ENCODE assay signal across 1 cellular context in genomic region chr2:17753803-17754663, GRCh38.
TF ChIP-seq lines count a peak whose summit lies in the region.

TSS of gene GEN1 (plus strand) at chr2:17754138. CDS start at chr2:17759944, 5,806 bp downstream.
TSS of gene SMC6 (minus strand) at chr2:17753810. CDS start at chr2:17745946, 7,864 bp downstream.

TF ChIP-seq in HepG2, 621 proteins besides CTCF, POLR2A, EP300 and RAD21 (continued from another document and continues in another):
- TF ChIP-seq ATF6 (CRISPR knock-in tag; conservative IDR thresholded peaks at IDR 0.05), result 0 out of 2 replicates have a peak, but pooled peaks have one; percentile 55
- peak; percentile 19 for TF ChIP-seq ZNF781 (CRISPR knock-in tag; IDR thresholded peaks at IDR 0.05; ENCODE audit: borderline replicate concordance, not compliant biosample characterization)
- TF ChIP-seq HNRNPL (IDR thresholded peaks at IDR 0.05; ENCODE audit: low read depth, low read length), result 0 out of 2 replicates have a peak, but pooled peaks have one; percentile 78
- TF ChIP-seq POGK (CRISPR knock-in tag; conservative IDR thresholded peaks at IDR 0.05), result peak; percentile 28; the same call in 1 of the 2 replicates
- peak; percentile 83 for TF ChIP-seq TGIF2 (CRISPR knock-in tag; IDR thresholded peaks at IDR 0.05)
- TF ChIP-seq MEIS1 (CRISPR knock-in tag; IDR thresholded peaks at IDR 0.05; ENCODE audit: borderline replicate concordance), result no peak; the same call in 1 of the 2 replicates
- TF ChIP-seq ZHX2 (IDR thresholded peaks at IDR 0.05; ENCODE audit: low read depth), result peak; percentile 15; the same call in 1 of the 2 replicates
- TF ChIP-seq ZHX2 (CRISPR knock-in tag; IDR thresholded peaks at IDR 0.05; ENCODE audit: borderline replicate concordance), result no peak
- no peak for TF ChIP-seq ETS1 (CRISPR knock-in tag; IDR thresholded peaks at IDR 0.05)
- no peak for TF ChIP-seq MXD1 (CRISPR knock-in tag; IDR thresholded peaks at IDR 0.05)
- no peak; the same call in 1 of the 2 replicates for TF ChIP-seq ZNF225 (CRISPR knock-in tag; IDR thresholded peaks at IDR 0.05)
- peak; percentile 99 for TF ChIP-seq ETV6 (CRISPR knock-in tag; conservative IDR thresholded peaks at IDR 0.05)
- TF ChIP-seq E2F5 (CRISPR knock-in tag; conservative IDR thresholded peaks at IDR 0.05), result peak; percentile 99
- no peak for TF ChIP-seq ZNF180 (CRISPR knock-in tag; IDR thresholded peaks at IDR 0.05; ENCODE audit: borderline replicate concordance, low read depth)
- TF ChIP-seq FOXO1 (CRISPR knock-in tag; IDR thresholded peaks at IDR 0.05), result 0 out of 2 replicates have a peak, but pooled peaks have one; percentile 2
- TF ChIP-seq ZNF232 (CRISPR knock-in tag; IDR thresholded peaks at IDR 0.05; ENCODE audit: borderline replicate concordance), result no peak
- 0 out of 2 replicates have a peak, but pooled peaks have one; percentile 4 for TF ChIP-seq NCOA1 (CRISPR knock-in tag; IDR thresholded peaks at IDR 0.05)
- TF ChIP-seq POLR2AphosphoS5 (IDR thresholded peaks at IDR 0.05; ENCODE audit: low read depth, low read length), result peak; percentile 68
- TF ChIP-seq REL (CRISPR knock-in tag; conservative IDR thresholded peaks at IDR 0.05), result peak; percentile 92; the same call in 1 of the 2 replicates
- TF ChIP-seq RBM22 (optimal IDR thresholded peaks at IDR 0.05; ENCODE audit: low read length), result no peak
- 0 out of 2 replicates have a peak, but pooled peaks have one; percentile 14 for TF ChIP-seq ZNF564 (CRISPR knock-in tag; IDR thresholded peaks at IDR 0.05)
- TF ChIP-seq LCORL (IDR thresholded peaks at IDR 0.05), result no peak
- TF ChIP-seq LCORL (CRISPR knock-in tag; IDR thresholded peaks at IDR 0.05), result no peak; the same call in 1 of the 2 replicates
- TF ChIP-seq ADNP (CRISPR knock-in tag; IDR thresholded peaks at IDR 0.05), result no peak
- TF ChIP-seq HOXA3 (CRISPR knock-in tag; IDR thresholded peaks at IDR 0.05), result 0 out of 2 replicates have a peak, but pooled peaks have one; percentile 34
- peak; percentile 82 for TF ChIP-seq RBFOX2 (IDR thresholded peaks at IDR 0.05; ENCODE audit: low read depth, low read length)
- no peak for TF ChIP-seq ZFAT (CRISPR knock-in tag; conservative IDR thresholded peaks at IDR 0.05)
- peak in 1 of 2 experiments; percentile 68; a peak in 1 of 4 replicates for TF ChIP-seq ATF4 (CRISPR knock-in tag; IDR thresholded peaks at IDR 0.05)
- peak; percentile 34 for TF ChIP-seq CBFB (CRISPR knock-in tag; IDR thresholded peaks at IDR 0.05)
- TF ChIP-seq ZNF441 (CRISPR knock-in tag; IDR thresholded peaks at IDR 0.05; ENCODE audit: borderline replicate concordance), result peak; percentile 15; the same call in 1 of the 2 replicates
- peak; percentile 49; the same call in 1 of the 2 replicates for TF ChIP-seq ZNF350 (CRISPR knock-in tag; IDR thresholded peaks at IDR 0.05; ENCODE audit: borderline replicate concordance, low read depth)
- TF ChIP-seq MAX (IDR thresholded peaks at IDR 0.05), result no peak
- peak; percentile 13 for TF ChIP-seq TAF15 (IDR thresholded peaks at IDR 0.05; ENCODE audit: low read depth, low read length, poor library complexity, severe bottlenecking)
- TF ChIP-seq YEATS4 (CRISPR knock-in tag; IDR thresholded peaks at IDR 0.05; ENCODE audit: borderline replicate concordance), result 0 out of 2 replicates have a peak, but pooled peaks have one; percentile 23
- no peak; the same call in 1 of the 2 replicates for TF ChIP-seq TAF1 (CRISPR knock-in tag; IDR thresholded peaks at IDR 0.05)
- peak; percentile 95 for TF ChIP-seq GABPB1 (CRISPR knock-in tag; IDR thresholded peaks at IDR 0.05)
- TF ChIP-seq ZNF274 (CRISPR knock-in tag; IDR thresholded peaks at IDR 0.05), result peak; percentile 3; the same call in 1 of the 2 replicates
- TF ChIP-seq BCL3 (CRISPR knock-in tag; IDR thresholded peaks at IDR 0.05), result peak; percentile 2; the same call in 1 of the 2 replicates
- peak; percentile 98 for TF ChIP-seq TFDP1 (CRISPR knock-in tag; IDR thresholded peaks at IDR 0.05; ENCODE audit: borderline replicate concordance)
- 0 out of 2 replicates have a peak, but pooled peaks have one; percentile 10 for TF ChIP-seq ZNF205 (CRISPR knock-in tag; IDR thresholded peaks at IDR 0.05)
- TF ChIP-seq ZNF879 (CRISPR knock-in tag; IDR thresholded peaks at IDR 0.05), result 0 out of 2 replicates have a peak, but pooled peaks have one; percentile 10
- TF ChIP-seq ZNF547 (CRISPR knock-in tag; IDR thresholded peaks at IDR 0.05), result 0 out of 2 replicates have a peak, but pooled peaks have one; percentile 1
- TF ChIP-seq ZNF224 (CRISPR knock-in tag; IDR thresholded peaks at IDR 0.05), result 0 out of 2 replicates have a peak, but pooled peaks have one; percentile 62
- peak; percentile 33; the same call in 1 of the 2 replicates for TF ChIP-seq HOXA5 (CRISPR knock-in tag; IDR thresholded peaks at IDR 0.05)
- TF ChIP-seq PHF21A (CRISPR knock-in tag; IDR thresholded peaks at IDR 0.05), result 0 out of 2 replicates have a peak, but pooled peaks have one; percentile 36
- peak; percentile 13; the same call in 1 of the 2 replicates for TF ChIP-seq CSRNP2 (CRISPR knock-in tag; conservative IDR thresholded peaks at IDR 0.05; ENCODE audit: low read depth)
